Comparison of ENCODE assay signal across 1 cellular context in the genomic region with DNA sequence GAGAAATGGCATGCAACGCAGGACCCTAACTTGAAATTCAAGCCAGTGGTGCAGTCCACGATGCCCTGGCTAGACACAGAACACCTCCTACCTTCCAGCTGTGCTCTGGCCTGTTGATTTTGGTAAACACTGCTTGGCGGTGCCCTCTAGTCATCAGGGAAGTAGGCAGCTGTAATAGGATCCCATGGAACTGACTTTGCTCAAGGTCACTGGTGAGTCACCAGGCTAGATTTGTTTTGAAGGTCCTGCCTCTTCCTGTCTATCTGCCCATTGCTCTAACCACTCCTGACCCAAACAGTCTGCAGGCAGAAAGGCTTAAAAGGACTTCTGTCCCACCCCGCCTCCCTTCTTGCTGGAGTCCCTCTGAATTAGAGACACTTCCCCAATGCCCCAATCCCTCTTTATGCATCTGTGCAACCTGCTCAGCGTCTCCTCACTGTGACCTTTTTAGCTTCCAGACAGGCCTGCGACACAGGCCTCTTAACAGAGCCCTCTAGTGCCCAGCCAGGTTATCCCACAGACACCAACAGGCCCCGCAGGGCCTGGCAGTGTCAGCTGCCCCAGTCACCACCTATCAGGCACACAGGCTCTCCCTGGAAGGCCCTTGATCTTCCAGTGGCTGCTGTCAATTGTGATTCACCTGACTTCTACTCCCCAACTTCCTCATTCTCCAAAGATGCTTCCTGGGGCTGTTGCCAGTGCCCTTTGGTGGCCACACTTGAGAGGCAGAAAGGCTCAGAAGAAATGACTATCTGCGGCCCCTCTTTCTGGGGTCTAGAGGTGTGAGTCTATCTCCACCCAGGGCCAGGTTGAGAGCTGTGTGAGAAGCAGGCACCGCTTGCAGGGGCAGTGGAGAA.
TF ChIP-seq lines count a peak whose summit lies in the region.

No MANE protein-coding gene starts in this region.

TF ChIP-seq in endothelial cell of umbilical vein, 7 proteins besides CTCF, POLR2A, EP300 and RAD21:
- TF ChIP-seq POLR2AphosphoS5 (IDR thresholded peaks at IDR 0.05; ENCODE audit: insufficient read depth, low read depth, low read length) (peak; percentile 79), JUN (IDR thresholded peaks at IDR 0.05; ENCODE audit: borderline replicate concordance, insufficient read depth, insufficient read length, low read depth) (peak; percentile 93), MYC (IDR thresholded peaks at IDR 0.05; ENCODE audit: low read depth, low read length) (no peak), EZH2 (IDR thresholded peaks at IDR 0.05; ENCODE audit: borderline replicate concordance, low read depth, low read length, severe bottlenecking) (no peak), FOS (IDR thresholded peaks at IDR 0.05; ENCODE audit: borderline replicate concordance, insufficient read depth, low read length) (peak; percentile 95)
TF ChIP-seq in endothelial cell of umbilical vein: peak in this region for 3.
